18 cellular contexts compared by ENCODE assay signal in genomic region chr10:128519581-128519980, GRCh38.
A peak's percentile ranks its signal among the peaks of the same experiment; 100 is the strongest.
DNase-seq lines count a peak whose midpoint lies in the region; ATAC-seq, FAIRE-seq and TF ChIP-seq lines count a peak whose summit lies in the region.
"Had no signal": no experiment of that assay in that cellular context is flagged by ENCODE, and none has a peak within 500 bp of the region (broad histone marks: within the 10 kb centered on the region; RNA-seq: fewer than 3 reads in every experiment).

No MANE protein-coding gene starts in this region.

- no peak for FAIRE-seq in small intestine (lab: Jason Lieb, UNC)
- FAIRE-seq: A204.1, H1 had no signal

- no peaks in the 10 kb centered on the region for H3K4me1 Mint-ChIP-seq in neural crest cell
- H3K4me1 Mint-ChIP-seq: CD14-positive monocyte; CD4-positive, alpha-beta memory T cell had no signal

- no peak overlapping the region for H3K4me3 ChIP-seq in MG63
- H3K4me3 ChIP-seq in aorta (ENCODE audit: low read length in 2 of 2) = no peak overlapping the region
- H3K4me3 ChIP-seq in tibial nerve = no peak overlapping the region
- no peak overlapping the region for H3K4me3 ChIP-seq in small intestine (ENCODE audit: low read depth in 1 of 2, low read length in 2 of 2)
- H3K4me3 ChIP-seq: BLaER1 had no signal

- H3K4me1 ChIP-seq in aorta (ENCODE audit: control insufficient read depth in 1 of 2, insufficient read depth in 2 of 2, low read length in 2 of 2) = no peaks in the 10 kb centered on the region
- H3K4me1 ChIP-seq in tibial nerve = no peaks in the 10 kb centered on the region
- H3K4me1 ChIP-seq in small intestine (ENCODE audit: control insufficient read depth in 2 of 2, insufficient read depth in 1 of 2, low read depth in 1 of 2, low read length in 1 of 2) = no peaks in the 10 kb centered on the region
- H3K4me1 ChIP-seq: BLaER1 had no signal

- TF ChIP-seq EP300 in tibial nerve (IDR thresholded peaks at IDR 0.05) = no peak

- no peaks in the 10 kb centered on the region for H3K9me3 ChIP-seq in MG63
- H3K9me3 ChIP-seq in aorta (ENCODE audit: control insufficient read depth, low read length) = no peaks in the 10 kb centered on the region
- no peaks in the 10 kb centered on the region for H3K9me3 ChIP-seq in tibial nerve
- H3K9me3 ChIP-seq in small intestine (ENCODE audit: control insufficient read depth, low read depth) = no peaks in the 10 kb centered on the region
- H3K9me3 ChIP-seq: BLaER1 had no signal

- WGBS in aorta, 2 donors = 66 to 75% methylated on average over 6 of the region's 6 CpGs
- 55 to 75% methylated on average over 6 of the region's 6 CpGs for WGBS in tibial nerve, 2 donors
- WGBS in small intestine, 3 donors = 52 to 67% (median 56%) methylated on average over 6 of the region's 6 CpGs

- peaks cover 4% of the 10 kb centered on the region for H3K9me3 Mint-ChIP-seq in neural crest cell
- H3K9me3 Mint-ChIP-seq: H9 had no signal

- H3K27me3 ChIP-seq in MG63 = no peaks in the 10 kb centered on the region
- H3K27me3 ChIP-seq in aorta (ENCODE audit: control insufficient read depth in 1 of 2, insufficient read depth in 2 of 2, low read length in 1 of 2) = no peaks in the 10 kb centered on the region
- no peaks in the 10 kb centered on the region for H3K27me3 ChIP-seq in tibial nerve
- H3K27me3 ChIP-seq in small intestine (ENCODE audit: control insufficient read depth in 2 of 2, insufficient read depth in 2 of 2, low read length in 2 of 2) = peaks cover 0 to 2% of the 10 kb centered on the region in 2 donors
- H3K27me3 ChIP-seq: BLaER1 had no signal

- H3K36me3 ChIP-seq in MG63 (no peaks in the 10 kb centered on the region), aorta (ENCODE audit: control insufficient read depth in 1 of 2, insufficient read depth in 2 of 2, low read length in 1 of 2) (no peaks in the 10 kb centered on the region), tibial nerve (no peaks in the 10 kb centered on the region), small intestine (ENCODE audit: control insufficient read depth in 2 of 2, insufficient read depth in 2 of 2, low read length in 2 of 2) (no peaks in the 10 kb centered on the region)
- H3K36me3 ChIP-seq: BLaER1 had no signal

- ATAC-seq in left cardiac atrium (no peak), aorta (ENCODE audit: low FRiP score) (peak; percentile 27), GM18505 (IDR thresholded peaks at IDR 0.05; ENCODE audit: unreplicated experiment) (no peak)

- DNase-seq in cardiac septum (ENCODE audit: low spot score) (peak; percentile 51), left cardiac atrium (no peak), MG63 (peak; percentile 41), neural crest cell (ENCODE audit: low read depth, low spot score) (no peak), aorta (no peak), tibial nerve (ENCODE audit: low spot score in 2 of 2) (no peak), small intestine (no peak)
- DNase-seq: AML-193; CD4-positive, alpha-beta memory T cell; DMS153; DMS79; GF-D8; H9 had no signal

- no peak overlapping the region for H3K4me3 Mint-ChIP-seq in neural crest cell
- H3K4me3 Mint-ChIP-seq: CD14-positive monocyte; CD4-positive, alpha-beta memory T cell; H9 had no signal

- TF ChIP-seq CTCF in neural crest cell (conservative IDR thresholded peaks at IDR 0.05) (no peak), tibial nerve (IDR thresholded peaks at IDR 0.05) (no peak)

- H3K27ac ChIP-seq in aorta (ENCODE audit: low read depth in 1 of 2, low read length in 2 of 2) = no peak overlapping the region
- H3K27ac ChIP-seq in tibial nerve = no peak overlapping the region
- no peak overlapping the region for H3K27ac ChIP-seq in small intestine (ENCODE audit: low read depth in 1 of 2, low read length in 1 of 2)
- H3K27ac ChIP-seq: BLaER1 had no signal

- peak overlapping the region; percentile 20 for H3K27ac Mint-ChIP-seq in neural crest cell (ENCODE audit: unreplicated experiment)
- H3K27ac Mint-ChIP-seq: CD14-positive monocyte; CD4-positive, alpha-beta memory T cell had no signal

- H3K27me3 Mint-ChIP-seq in neural crest cell (ENCODE audit: low read depth) = no peaks in the 10 kb centered on the region

- no peaks in the 10 kb centered on the region for H3K36me3 Mint-ChIP-seq in neural crest cell (ENCODE audit: low read depth)
- H3K36me3 Mint-ChIP-seq: CD14-positive monocyte; CD4-positive, alpha-beta memory T cell had no signal

- TF ChIP-seq POLR2A in GM18505 (IDR thresholded peaks at IDR 0.05; ENCODE audit: borderline replicate concordance, extremely low read depth, insufficient read depth, insufficient read length) (no peak), tibial nerve (IDR thresholded peaks at IDR 0.05) (no peak)

- intact Hi-C loops in cardiac septum (cut with DNase I) (no loop called here), left cardiac atrium (cut with DNase I) (no loop called here), aorta (cut with DNase I) (no loop called here)

Comparison
In these comparisons a context has a peak if more than half of its experiments do, and no peak if none do; other contexts are left out.
1. DNase-seq: peak in cardiac septum (single experiment) and MG63 (single experiment); none in left cardiac atrium (single experiment), neural crest cell (single experiment), aorta (0 of 2), tibial nerve (0 of 2) and small intestine (single experiment).